In genomic region chr10:121813857-121814256, GRCh38 we compare ENCODE assay signal across 5 cellular contexts.
"Had no signal": no experiment of that assay in that cellular context is flagged by ENCODE, and none has a peak within 500 bp of the region (broad histone marks: within the 10 kb centered on the region; RNA-seq: fewer than 3 reads in every experiment).

No MANE protein-coding gene starts in this region.

- H3K4me3 ChIP-seq: GM23248, HAP-1 had no signal

- H3K36me3 ChIP-seq: HAP-1 had no signal

- FAIRE-seq: HTR-8/SVneo had no signal

- DNase-seq: GOT3, H7 had no signal

- H3K27ac ChIP-seq: GM23248 had no signal

- H2AFZ ChIP-seq: GM23248 had no signal

- H3K9me3 ChIP-seq: HAP-1 had no signal
